ENCODE assay signal across 1 cellular context in genomic region chr1:167905671-167906070, GRCh38.
TF ChIP-seq lines count a peak whose summit lies in the region.

No MANE protein-coding gene starts in this region.

TF ChIP-seq in endothelial cell of umbilical vein, 7 proteins besides CTCF, POLR2A, EP300 and RAD21:
- TF ChIP-seq GATA2 (IDR thresholded peaks at IDR 0.05; ENCODE audit: insufficient read depth, insufficient read length, low read depth, low read length) (no peak), JUN (IDR thresholded peaks at IDR 0.05; ENCODE audit: borderline replicate concordance, insufficient read depth, insufficient read length, low read depth) (no peak), MAX (IDR thresholded peaks at IDR 0.05; ENCODE audit: insufficient read depth, insufficient read length) (no peak), MYC (IDR thresholded peaks at IDR 0.05; ENCODE audit: low read depth, low read length) (no peak), POLR2AphosphoS5 (IDR thresholded peaks at IDR 0.05; ENCODE audit: insufficient read depth, low read depth, low read length) (no peak), FOS (IDR thresholded peaks at IDR 0.05; ENCODE audit: borderline replicate concordance, insufficient read depth, low read length) (no peak), EZH2 (IDR thresholded peaks at IDR 0.05; ENCODE audit: borderline replicate concordance, low read depth, low read length, severe bottlenecking) (no peak)
TF ChIP-seq in endothelial cell of umbilical vein: peak in this region for 0.
